19 cellular contexts compared by ENCODE assay signal in genomic region chr10:84848967-84849366, GRCh38.
DNase-seq lines count a peak whose midpoint lies in the region; TF ChIP-seq lines count a peak whose summit lies in the region.
"Had no signal": no experiment of that assay in that cellular context is flagged by ENCODE, and none has a peak within 500 bp of the region (broad histone marks: within the 10 kb centered on the region; RNA-seq: fewer than 3 reads in every experiment).

No MANE protein-coding gene starts in this region.

- TF ChIP-seq CTCF in SK-N-SH (IDR thresholded peaks at IDR 0.05): no peak
- no peak for TF ChIP-seq CTCF in GM20000 (IDR thresholded peaks at IDR 0.05; ENCODE audit: extremely low read depth, missing control alignments)

- H3K4me3 ChIP-seq in SK-N-SH (ENCODE audit: low read depth in 2 of 2, low read length in 1 of 2): no peak overlapping the region
- H3K4me3 ChIP-seq: BLaER1 had no signal

- H3K9me3 ChIP-seq in SK-N-SH: no peaks in the 10 kb centered on the region
- H3K9me3 ChIP-seq: BE2C, BLaER1 had no signal

- no peaks in the 10 kb centered on the region for H3K79me2 ChIP-seq in SK-N-SH (ENCODE audit: insufficient read depth)

- H3K36me3 ChIP-seq in SK-N-SH (replicated peaks in 1 of 2; ENCODE audit: control insufficient read depth in 1 of 2, insufficient read depth in 2 of 2, low read length in 1 of 2): no peaks in the 10 kb centered on the region
- H3K36me3 ChIP-seq: BE2C, BLaER1 had no signal

- CTCF ChIA-PET in SK-N-SH (lab: Yijun Ruan, JAX): no interaction called here

- no peak overlapping the region for H2AFZ ChIP-seq in SK-N-SH (ENCODE audit: low read depth)

- H4K20me1 ChIP-seq in SK-N-SH (ENCODE audit: insufficient read depth): no peaks in the 10 kb centered on the region
- H4K20me1 ChIP-seq: BLaER1 had no signal

- no peaks in the 10 kb centered on the region for H3K27me3 ChIP-seq in SK-N-SH (ENCODE audit: insufficient read depth)
- H3K27me3 ChIP-seq: BE2C, BLaER1 had no signal

- H3K9me2 ChIP-seq in SK-N-SH: no peaks in the 10 kb centered on the region

- no peak; a peak in 1 of 4 replicates for TF ChIP-seq EP300 in SK-N-SH (IDR thresholded peaks at IDR 0.05; ENCODE audit: borderline replicate concordance in 1 of 2, low read depth in 1 of 2, low read length in 1 of 2)

- POLR2A ChIA-PET in SK-N-SH (lab: Yijun Ruan, JAX): no interaction called here

- no peak overlapping the region for H3K27ac ChIP-seq in SK-N-SH (ENCODE audit: low read depth in 2 of 2, low read length in 1 of 2)
- H3K27ac ChIP-seq: BLaER1 had no signal

- DNase-seq in NCI-H2227 (lab: John Stamatoyannopoulos, UW; ENCODE audit: unreplicated experiment): peak; percentile 36
- peak; percentile 33 for DNase-seq in NCI-H2227 treated with DMSO at 0.1 percent for 48 hours (lab: John Stamatoyannopoulos, UW)
- DNase-seq in SK-N-SH: no peak
- DNase-seq in GM19238 (ENCODE audit: insufficient read length, low spot score): no peak
- DNase-seq in GM20000 (ENCODE audit: low spot score): no peak
- no peak for DNase-seq in DMS53 (lab: John Stamatoyannopoulos, UW)
- DNase-seq: 8988T; ACHN; BE2C; C1 segment of cervical spinal cord; CD4-positive, alpha-beta memory T cell; CD4-positive, CD25-positive, alpha-beta regulatory T cell; CD8-positive, alpha-beta memory T cell; COR-L47; DMS 273 treated with DMSO at 0.1 percent for 48 hours; DMS153; DMS79 treated with DMSO at 0.1 percent for 48 hours; GF-D8 had no signal

- peaks cover 0 to 4% of the 10 kb centered on the region in 2 experiments; a peak in 1 of 4 replicates for H3K4me1 ChIP-seq in SK-N-SH (ENCODE audit: control insufficient read depth in 1 of 2, insufficient read depth in 2 of 2, low read depth in 1 of 2, low read length in 1 of 2)
- H3K4me1 ChIP-seq: BE2C, BLaER1 had no signal

- H3K4me2 ChIP-seq in SK-N-SH: no peak overlapping the region
- H3K4me2 ChIP-seq: BLaER1 had no signal

- no peak for TF ChIP-seq RAD21 in SK-N-SH (IDR thresholded peaks at IDR 0.05; ENCODE audit: low read length)

- 8% methylated on average over 2 of the region's 2 CpGs for WGBS in SK-N-SH (ENCODE audit: low lambda C conversion rate)

- H3K9ac ChIP-seq in SK-N-SH: no peak overlapping the region
- H3K9ac ChIP-seq: BLaER1 had no signal

- H3F3A ChIP-seq in SK-N-SH (replicated peaks; ENCODE audit: insufficient read depth): no peaks in the 10 kb centered on the region

TF ChIP-seq in SK-N-SH, 30 proteins besides CTCF, POLR2A, EP300 and RAD21:
- TF ChIP-seq GATA2 (CRISPR knock-in tag; IDR thresholded peaks at IDR 0.05) (0 out of 2 replicates have a peak, but pooled peaks have one; percentile 21), MEF2A (IDR thresholded peaks at IDR 0.05; ENCODE audit: borderline replicate concordance, low read depth) (no peak)

Comparison
In these comparisons a context has a peak if more than half of its experiments do, and no peak if none do; other contexts are left out.
1. DNase-seq: peak in NCI-H2227 (single experiment) and NCI-H2227 treated with DMSO at 0.1 percent for 48 hours (single experiment); none in SK-N-SH (single experiment), GM19238 (single experiment), GM20000 (single experiment) and DMS53 (single experiment).